In the genomic region with DNA sequence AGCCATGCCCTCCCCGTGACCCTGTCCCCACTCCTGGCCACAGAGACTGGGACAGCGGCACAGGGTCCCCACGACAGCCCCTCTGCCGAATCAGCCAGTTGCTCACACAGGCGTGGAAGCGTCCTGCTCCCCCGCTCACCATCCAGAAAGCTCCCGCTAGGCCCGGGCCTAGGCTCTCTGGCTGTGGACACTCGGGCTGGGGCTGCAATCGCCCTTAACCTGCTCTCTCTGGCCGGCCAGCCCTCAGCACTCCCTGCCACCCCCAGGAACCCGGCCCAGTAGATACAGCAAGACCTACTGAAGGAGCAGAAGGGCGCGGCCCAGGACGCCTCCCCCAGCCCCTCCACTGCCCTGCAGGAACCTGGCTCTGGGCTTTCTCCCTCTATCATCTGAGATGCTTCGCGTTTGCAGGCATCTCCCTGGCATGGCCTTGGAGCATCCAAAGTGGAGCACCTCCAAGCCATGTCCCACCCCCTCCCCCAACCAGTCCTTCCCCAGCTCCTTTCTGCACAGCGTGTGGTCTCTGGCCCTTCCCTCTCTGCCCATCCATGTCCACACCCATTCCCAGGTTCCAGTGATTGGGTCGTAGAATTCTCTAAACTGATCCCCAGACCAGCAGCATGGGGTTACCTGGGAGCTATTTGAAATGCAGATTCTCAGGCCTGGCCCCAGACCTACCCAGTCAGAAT, we compare ENCODE assay signal across 10 cellular contexts.
DNase-seq lines count a peak whose midpoint lies in the region; ATAC-seq and TF ChIP-seq lines count a peak whose summit lies in the region.
"Had no signal": no experiment of that assay in that cellular context is flagged by ENCODE, and none has a peak within 500 bp of the region (broad histone marks: within the 10 kb centered on the region; RNA-seq: fewer than 3 reads in every experiment).

No MANE protein-coding gene starts in this region.

- H3K14ac ChIP-seq in trophoblast cell (ENCODE audit: low read length), result no peak overlapping the region

- no peak for TF ChIP-seq CTCF in Caco-2 (IDR thresholded peaks at IDR 0.05; ENCODE audit: insufficient read depth in 1 of 2, low read depth in 1 of 2, low read length in 1 of 2, severe bottlenecking in 1 of 2, unreplicated experiment in 1 of 2)
- TF ChIP-seq CTCF in cardiac muscle cell (IDR thresholded peaks at IDR 0.05; ENCODE audit: low read depth, low read length), result no peak
- no peak for TF ChIP-seq CTCF in body of pancreas (IDR thresholded peaks at IDR 0.05)
- TF ChIP-seq CTCF in RWPE1 (conservative IDR thresholded peaks at IDR 0.05; ENCODE audit: low read depth), result no peak

- H3K79me1 ChIP-seq in trophoblast cell (ENCODE audit: low read length), result peaks cover 7% of the 10 kb centered on the region

- H2AFZ ChIP-seq in trophoblast cell (ENCODE audit: insufficient read depth, low read length, poor library complexity), result no peak overlapping the region

- H2BK5ac ChIP-seq in trophoblast cell (ENCODE audit: low read depth, low read length, poor library complexity), result no peak overlapping the region

- no peak overlapping the region for H2BK12ac ChIP-seq in trophoblast cell (ENCODE audit: low read length)

- POLR2A ChIA-PET in Caco-2 (lab: Charles Lee) (no interaction called here), RWPE1 (lab: Yijun Ruan, JAX; ENCODE audit: low non-redundant PET) (no interaction called here)

- DNase-seq in Caco-2 (no peak), SJCRH30 (no peak), cardiac muscle cell (ENCODE audit: low read depth in 1 of 2, low spot score in 1 of 2) (peak in 1 of 2 donors; percentile 21), trophoblast cell (no peak), body of pancreas (no peak), HK-2 (ENCODE audit: unreplicated experiment) (no peak), RWPE1 (ENCODE audit: low spot score) (no peak)

- no peaks in the 10 kb centered on the region for H3K79me2 ChIP-seq in trophoblast cell (ENCODE audit: control insufficient read depth, insufficient read depth, low read length, poor library complexity)

- H3K4me2 ChIP-seq in trophoblast cell (ENCODE audit: low read length), result peak overlapping the region; percentile 77

- no peak overlapping the region for H4K91ac ChIP-seq in trophoblast cell (ENCODE audit: low read depth, low read length)

- intact Hi-C loops in Caco-2 (cut with micrococcal nuclease; ENCODE audit: unreplicated experiment) (loop anchor here (1.0 to 10.0 kb wide), 5 partner anchors 58 to 355 kb away; no protein-coding TSS in a partner anchor), body of pancreas (cut with DNase I) (loop anchor here (5.0 kb wide), 1 partner anchor 57 kb away; no protein-coding TSS in a partner anchor)

- no peaks in the 10 kb centered on the region for H3K9me3 ChIP-seq in Caco-2
- no peaks in the 10 kb centered on the region for H3K9me3 ChIP-seq in SJCRH30 (replicated peaks)
- H3K9me3 ChIP-seq in cardiac muscle cell (ENCODE audit: low read depth), result no peaks in the 10 kb centered on the region
- H3K9me3 ChIP-seq in trophoblast cell (ENCODE audit: insufficient read depth, low read depth, low read length), result peaks cover 9% of the 10 kb centered on the region
- no peaks in the 10 kb centered on the region for H3K9me3 ChIP-seq in body of pancreas
- H3K9me3 ChIP-seq: adrenal gland, mucosa of descending colon had no signal

- peak overlapping the region; percentile 20 for H3K9ac ChIP-seq in trophoblast cell (ENCODE audit: low read length)

- H3K4ac ChIP-seq in trophoblast cell (ENCODE audit: low read depth, low read length), result no peak overlapping the region

- no peaks in the 10 kb centered on the region for H3K9me3 Mint-ChIP-seq in Caco-2 (ENCODE audit: unreplicated experiment)

- peaks cover 8% of the 10 kb centered on the region for H3K4me1 ChIP-seq in Caco-2
- peaks cover 48% of the 10 kb centered on the region for H3K4me1 ChIP-seq in SJCRH30
- peaks cover 3% of the 10 kb centered on the region for H3K4me1 ChIP-seq in cardiac muscle cell (ENCODE audit: low read depth)
- peaks cover 3 to 11% of the 10 kb centered on the region in 2 experiments for H3K4me1 ChIP-seq in trophoblast cell (ENCODE audit: control insufficient read depth in 1 of 2, insufficient read depth in 2 of 2, low read length in 2 of 2)
- peaks cover 20% of the 10 kb centered on the region for H3K4me1 ChIP-seq in body of pancreas

- peak overlapping the region; percentile 69 for H3K4me3 Mint-ChIP-seq in Caco-2 (ENCODE audit: unreplicated experiment)

- no TSS peak for BruUV-seq in Caco-2 (replicated peaks; lab: Mats Ljungman, UMichigan)

- H3K27me3 ChIP-seq in Caco-2 (replicated peaks; ENCODE audit: control insufficient read depth, insufficient read depth, low read length), result no peaks in the 10 kb centered on the region
- no peaks in the 10 kb centered on the region for H3K27me3 ChIP-seq in SJCRH30
- peaks cover 14% of the 10 kb centered on the region for H3K27me3 ChIP-seq in cardiac muscle cell
- peaks cover 12% of the 10 kb centered on the region for H3K27me3 ChIP-seq in trophoblast cell (ENCODE audit: insufficient read depth, low read length)
- peaks cover 0 to 8% of the 10 kb centered on the region in 2 donors for H3K27me3 ChIP-seq in body of pancreas
- H3K27me3 ChIP-seq: adrenal gland had no signal

- no peak overlapping the region for H2AK5ac ChIP-seq in trophoblast cell (ENCODE audit: low read length)

- H3K27ac Mint-ChIP-seq in Caco-2 (ENCODE audit: unreplicated experiment), result no peak overlapping the region

- no peak overlapping the region for H3K4me3 ChIP-seq in Caco-2 (ENCODE audit: low read depth, low read length)
- peak overlapping the region; percentile 55 for H3K4me3 ChIP-seq in SJCRH30
- peak overlapping the region; percentile 40 for H3K4me3 ChIP-seq in cardiac muscle cell
- H3K4me3 ChIP-seq in trophoblast cell (ENCODE audit: low read depth, low read length), result no peak overlapping the region
- no peak overlapping the region for H3K4me3 ChIP-seq in body of pancreas
- H3K4me3 ChIP-seq: mucosa of descending colon had no signal

- WGBS in trophoblast cell (ENCODE audit: extremely low coverage, insufficient coverage, insufficient read length), result no CpG with 5 or more reads among the region's 20 CpGs
- 41% methylated on average over 16 to 20 of the region's 20 CpGs for WGBS in body of pancreas, 2 donors

- H4K12ac ChIP-seq in trophoblast cell (ENCODE audit: low read depth, low read length), result no peak overlapping the region

- no peak overlapping the region for H4K8ac ChIP-seq in trophoblast cell (ENCODE audit: low read depth, low read length)

- H3K36me3 ChIP-seq in Caco-2 (ENCODE audit: control insufficient read depth, insufficient read depth, low read length) (no peaks in the 10 kb centered on the region; the same call in 1 of the 2 replicates), SJCRH30 (no peaks in the 10 kb centered on the region), cardiac muscle cell (no peaks in the 10 kb centered on the region), trophoblast cell (ENCODE audit: control insufficient read depth in 1 of 2, insufficient read depth in 2 of 2, low read length in 2 of 2) (peaks cover 15% of the 10 kb centered on the region in 2 experiments), body of pancreas (replicated peaks in 1 of 2; ENCODE audit: insufficient read depth in 1 of 2, low read depth in 2 of 2) (no peaks in the 10 kb centered on the region)

- ATAC-seq in body of pancreas (no peak), HG02973 (IDR thresholded peaks at IDR 0.05; ENCODE audit: unreplicated experiment) (no peak)

- no peak overlapping the region; the same call in 1 of the 2 replicates for H3K27ac ChIP-seq in SJCRH30
- no peak overlapping the region for H3K27ac ChIP-seq in cardiac muscle cell
- no peak overlapping the region for H3K27ac ChIP-seq in trophoblast cell (ENCODE audit: low read depth, low read length)
- no peak overlapping the region for H3K27ac ChIP-seq in body of pancreas
- no peak overlapping the region for H3K27ac ChIP-seq in RWPE1

- TF ChIP-seq POLR2A in body of pancreas (IDR thresholded peaks at IDR 0.05), result no peak

- no peak overlapping the region for H3K18ac ChIP-seq in trophoblast cell (ENCODE audit: low read length)

- no peak overlapping the region for H3K23ac ChIP-seq in trophoblast cell (ENCODE audit: low read length)

- H3K27me3 Mint-ChIP-seq in Caco-2 (ENCODE audit: insufficient read depth, unreplicated experiment), result no peaks in the 10 kb centered on the region

- peaks cover 7% of the 10 kb centered on the region for H3K36me3 Mint-ChIP-seq in Caco-2 (ENCODE audit: insufficient read depth, unreplicated experiment)

- H2BK120ac ChIP-seq in trophoblast cell (ENCODE audit: insufficient read depth, low read length, poor library complexity), result no peak overlapping the region

- CTCF ChIA-PET in Caco-2 (lab: Charles Lee), result interaction anchor here (0.6 to 2.5 kb wide), 8 partner anchors 9 to 282 kb away, joined by 3 to 23 read pairs (median 7); no protein-coding TSS in a partner anchor
- CTCF ChIA-PET in RWPE1 (lab: Yijun Ruan, JAX), result interaction anchor here (0.5 to 7.9 kb wide), 29 partner anchors 8 to 311 kb away, joined by 3 to 299 read pairs (median 6); no protein-coding TSS in a partner anchor

- no peaks in the 10 kb centered on the region for H3K4me1 Mint-ChIP-seq in Caco-2 (ENCODE audit: low read depth, unreplicated experiment)

Comparison
In these comparisons a context has a peak if more than half of its experiments do, and no peak if none do; other contexts are left out.
1. H3K4me3 ChIP-seq: peak in SJCRH30 (single experiment) and cardiac muscle cell (single experiment); none in Caco-2 (single experiment), trophoblast cell (single experiment) and body of pancreas (0 of 2).